Comparison of ENCODE assay signal across 11 cellular contexts in the genomic region with DNA sequence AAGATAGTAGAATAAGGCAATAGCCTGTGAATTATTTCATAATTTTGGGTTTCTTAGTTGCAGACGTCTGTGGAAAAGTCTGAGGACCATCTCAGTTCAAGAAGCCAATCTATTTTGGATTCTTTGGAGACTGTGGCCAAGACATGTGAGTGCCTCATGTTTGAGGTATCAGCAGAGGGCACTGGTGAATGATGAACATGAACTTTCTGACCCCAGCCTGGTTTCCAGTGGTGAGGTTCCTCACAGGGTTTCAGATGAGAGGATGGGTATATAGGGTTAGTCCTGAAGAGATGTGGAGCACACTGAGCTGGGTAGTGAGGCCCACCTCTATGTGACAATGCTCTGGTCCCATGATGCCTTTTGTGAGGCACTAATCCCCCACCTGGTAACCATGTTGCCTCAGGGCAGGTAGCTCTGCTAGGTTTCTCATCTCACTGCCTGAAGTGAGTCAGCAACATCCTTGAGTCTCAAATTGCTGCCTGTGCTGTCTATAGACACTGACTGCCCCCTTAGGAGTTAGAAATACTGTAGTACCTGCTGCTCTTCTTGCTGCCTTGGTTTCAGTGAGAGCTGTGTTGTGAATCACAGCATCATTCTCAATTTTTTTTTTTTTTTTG. TPM values are rescaled to one million over a fixed set of nuclear protein-coding genes. Genes with fewer than 3 reads are reported as not detected.
DNase-seq lines count a peak whose midpoint lies in the region; ATAC-seq, FAIRE-seq and TF ChIP-seq lines count a peak whose summit lies in the region.
"Had no signal": no experiment of that assay in that cellular context is flagged by ENCODE, and none has a peak within 500 bp of the region (broad histone marks: within the 10 kb centered on the region; RNA-seq: fewer than 3 reads in every experiment).

No MANE protein-coding gene starts in this region.

- POLR2A ChIA-PET in WTC11 (lab: Charles Lee), result interaction anchor here (0.7 kb wide), 1 partner anchor 388 kb away, joined by 4 read pairs; no protein-coding TSS in a partner anchor

- FAIRE-seq in urothelium cell line (lab: Jason Lieb, UNC), result no peak

- no peaks in the 10 kb centered on the region for H3K9me3 ChIP-seq in neutrophil
- no peaks in the 10 kb centered on the region for H3K9me3 ChIP-seq in testis
- H3K9me3 ChIP-seq: spleen had no signal

- no peak for TF ChIP-seq POLR2A in testis (IDR thresholded peaks at IDR 0.05)

- H3K36me3 Mint-ChIP-seq in WTC11, result no peaks in the 10 kb centered on the region
- H3K36me3 Mint-ChIP-seq: activated naive CD8-positive, alpha-beta T cell treated with anti-CD3 and anti-CD28 coated beads, Interleukin-2, amount 10 ng/mL, durations not matched to agents 7 days and 5 days; stimulated activated memory B cell treated with anti-CD40 and anti-IgM and Interleukin-4, amounts not matched to agents 10 μg/mL and 1 μg/mL and 100 μg/mL, for 72 hours had no signal

- H3K27ac Mint-ChIP-seq in WTC11, result no peak overlapping the region
- H3K27ac Mint-ChIP-seq: activated naive CD8-positive, alpha-beta T cell treated with anti-CD3 and anti-CD28 coated beads, Interleukin-2, amount 10 ng/mL, durations not matched to agents 7 days and 5 days; stimulated activated memory B cell treated with anti-CD40 and anti-IgM and Interleukin-4, amounts not matched to agents 10 μg/mL and 1 μg/mL and 100 μg/mL, for 72 hours had no signal

- peak; percentile 28 for DNase-seq in NCI-H345 (lab: John Stamatoyannopoulos, UW)
- no peak for DNase-seq in NCI-H345 treated with DMSO at 0.1 percent for 48 hours (lab: John Stamatoyannopoulos, UW; ENCODE audit: unreplicated experiment)
- no peak for DNase-seq in LNCaP clone FGC (ENCODE audit: low read depth)
- DNase-seq in WTC11 (ENCODE audit: low spot score), result no peak
- DNase-seq in urothelium cell line (ENCODE audit: low spot score), result no peak
- DNase-seq in testis, result no peak
- DNase-seq in activated CD4-positive, alpha-beta T cell treated with anti-CD3 and anti-CD28 coated beads, Interleukin-2, amount 50 U/mL, for 48 hours, result no peak
- DNase-seq: activated naive CD8-positive, alpha-beta T cell treated with anti-CD3 and anti-CD28 coated beads, Interleukin-2, amount 10 ng/mL, durations not matched to agents 7 days and 5 days; spleen had no signal

- H3K27ac ChIP-seq in neutrophil (peak overlapping the region; percentile 50), testis (no peak overlapping the region)

- TF ChIP-seq CTCF in LNCaP clone FGC (IDR thresholded peaks at IDR 0.05; ENCODE audit: control insufficient read depth, extremely low read depth, insufficient read depth) (0 out of 2 replicates have a peak, but pooled peaks have one; percentile 3), WTC11 (IDR thresholded peaks at IDR 0.05) (no peak), neutrophil (IDR thresholded peaks at IDR 0.05) (no peak), testis (IDR thresholded peaks at IDR 0.05) (no peak)

- no peak overlapping the region for H3K4me3 ChIP-seq in LNCaP clone FGC (ENCODE audit: low read depth, low read length)
- no peak overlapping the region for H3K4me3 ChIP-seq in neutrophil (ENCODE audit: low read depth in 1 of 2, low read length in 1 of 2)
- no peak overlapping the region for H3K4me3 ChIP-seq in testis
- H3K4me3 ChIP-seq: spleen had no signal

- peaks cover 4% of the 10 kb centered on the region; the same call in 1 of the 2 replicates for H3K9me3 Mint-ChIP-seq in WTC11
- H3K9me3 Mint-ChIP-seq: activated naive CD8-positive, alpha-beta T cell treated with anti-CD3 and anti-CD28 coated beads, Interleukin-2, amount 10 ng/mL, durations not matched to agents 7 days and 5 days; stimulated activated memory B cell treated with anti-CD40 and anti-IgM and Interleukin-4, amounts not matched to agents 10 μg/mL and 1 μg/mL and 100 μg/mL, for 72 hours had no signal

- intact Hi-C loops in testis (cut with DNase I; ENCODE audit: low total_unique reads), result no loop called here

- peaks cover 31 to 34% of the 10 kb centered on the region in 2 experiments for H3K4me1 ChIP-seq in neutrophil (ENCODE audit: control insufficient read depth in 1 of 2, insufficient read depth in 1 of 2, low read depth in 1 of 2, low read length in 1 of 2)
- H3K4me1 ChIP-seq in testis, result peaks cover under 1% of the 10 kb centered on the region

- H3K36me3 ChIP-seq in neutrophil (no peaks in the 10 kb centered on the region), testis (ENCODE audit: low read depth, missing control alignments) (no peaks in the 10 kb centered on the region)
- H3K36me3 ChIP-seq: spleen had no signal

- CTCF ChIA-PET in WTC11 (lab: Charles Lee), result interaction anchor here (0.8 to 1.3 kb wide), 3 partner anchors 32 to 204 kb away, joined by 3 to 4 read pairs (median 3); partner anchors contain the start of gene KLHDC8B

- H3K4me1 Mint-ChIP-seq in WTC11, result no peaks in the 10 kb centered on the region
- H3K4me1 Mint-ChIP-seq: activated naive CD8-positive, alpha-beta T cell treated with anti-CD3 and anti-CD28 coated beads, Interleukin-2, amount 10 ng/mL, durations not matched to agents 7 days and 5 days had no signal

- 52 to 63% methylated on average over 1 of the region's 1 CpG for WGBS in testis, 2 donors

- H3K4me3 Mint-ChIP-seq in WTC11, result no peak overlapping the region
- H3K4me3 Mint-ChIP-seq: activated naive CD8-positive, alpha-beta T cell treated with anti-CD3 and anti-CD28 coated beads, Interleukin-2, amount 10 ng/mL, durations not matched to agents 7 days and 5 days; stimulated activated memory B cell treated with anti-CD40 and anti-IgM and Interleukin-4, amounts not matched to agents 10 μg/mL and 1 μg/mL and 100 μg/mL, for 72 hours had no signal

- peak; percentile 60 for ATAC-seq in WTC11
- ATAC-seq: stimulated activated memory B cell treated with anti-CD40 and anti-IgM and Interleukin-4, amounts not matched to agents 10 μg/mL and 1 μg/mL and 100 μg/mL, for 72 hours had no signal

- H3K27me3 ChIP-seq in neutrophil (no peaks in the 10 kb centered on the region), testis (no peaks in the 10 kb centered on the region)
- H3K27me3 ChIP-seq: spleen had no signal

- H3K27me3 Mint-ChIP-seq in WTC11 (ENCODE audit: low read depth), result no peaks in the 10 kb centered on the region; the same call in none of the 2 replicates
- H3K27me3 Mint-ChIP-seq: stimulated activated memory B cell treated with anti-CD40 and anti-IgM and Interleukin-4, amounts not matched to agents 10 μg/mL and 1 μg/mL and 100 μg/mL, for 72 hours had no signal

TF ChIP-seq in WTC11, 78 proteins besides CTCF, POLR2A, EP300 and RAD21 (continues in another document):
- TF ChIP-seq MYBL2 (CRISPR knock-in tag; IDR thresholded peaks at IDR 0.05) (no peak), CREB1 (CRISPR knock-in tag; IDR thresholded peaks at IDR 0.05) (no peak), KAT7 (CRISPR knock-in tag; IDR thresholded peaks at IDR 0.05; ENCODE audit: borderline replicate concordance) (no peak), SOX15 (CRISPR knock-in tag; IDR thresholded peaks at IDR 0.05) (no peak), ATF6 (CRISPR knock-in tag; IDR thresholded peaks at IDR 0.05) (no peak), ZNF281 (CRISPR knock-in tag; IDR thresholded peaks at IDR 0.05) (no peak)

RNA-seq across cellular contexts. Expression of gene C3orf62, which starts 32.3 kb away (rescaled TPM):
- total RNA-seq in WTC11 (2021) (2.1 to 2.5 TPM (median 2.4 TPM) in 3 replicates), testis (10 to 100 TPM; 14.1 to 25.9 TPM)
- polyA plus RNA-seq in testis (ENCODE audit: insufficient read depth, low read depth, low replicate concordance), result 48.6 TPM
